Comparison of ENCODE assay signal across 30 cellular contexts in genomic region chr7:4928445-4928844, GRCh38. TPM values are rescaled to one million over a fixed set of nuclear protein-coding genes. Genes with fewer than 3 reads are reported as not detected.
"Had no signal": no experiment of that assay in that cellular context is flagged by ENCODE, and none has a peak within 500 bp of the region (broad histone marks: within the 10 kb centered on the region; RNA-seq: fewer than 3 reads in every experiment).

No MANE protein-coding gene starts in this region.

- H3K27me3 Mint-ChIP-seq: stimulated activated naive CD8-positive, alpha-beta T cell treated with anti-CD3 and anti-CD28 coated beads, Interleukin-15, amount 100 ng/mL, for 72 hours had no signal

- H3K4me3 ChIP-seq: stomach, suprapubic skin, testis, thoracic aorta, thyroid gland, tibial artery, tibial nerve, transverse colon, upper lobe of left lung, upper lobe of right lung, uterus, vagina had no signal

- H3K4me1 ChIP-seq: stomach, suprapubic skin, testis, thyroid gland, tibial artery, transverse colon, upper lobe of left lung, upper lobe of right lung, uterus, vagina had no signal

- H3K36me3 ChIP-seq: stomach, suprapubic skin, thoracic aorta, thyroid gland, tibial artery, tibial nerve, transverse colon, upper lobe of left lung, upper lobe of right lung, uterus, vagina had no signal

- H3K36me3 Mint-ChIP-seq: stimulated activated naive B cell treated with anti-CD40 and anti-IgM and Interleukin-4, amounts not matched to agents 10 μg/mL and 1 μg/mL and 100 μg/mL, for 72 hours; type B pancreatic cell had no signal

- H3K27me3 ChIP-seq: testis, thyroid gland, upper lobe of left lung, uterus, vagina had no signal

- ATAC-seq: stimulated activated effector memory CD8-positive, alpha-beta T cell treated with anti-CD3 and anti-CD28 coated beads, Interleukin-12 subunit alpha, Interleukin-12 subunit beta, amount 100 ng/mL, for 72 hours; stimulated activated naive B cell treated with anti-CD40 and anti-IgM and Interleukin-4, amounts not matched to agents 10 μg/mL and 1 μg/mL and 100 μg/mL, for 72 hours; stimulated activated naive CD8-positive, alpha-beta T cell treated with anti-CD3 and anti-CD28 coated beads, Interleukin-15, amount 100 ng/mL, for 72 hours; stimulated activated naive CD8-positive, alpha-beta T cell treated with anti-CD3 and anti-CD28 coated beads, Interleukin-15, Interleukin-2, amounts not matched to agents 100 U/mL and 50 U/mL, for 24 hours; upper lobe of right lung had no signal

- DNase-seq: stimulated activated CD4-positive, alpha-beta T cell treated with anti-CD3 and anti-CD28 coated beads, Interleukin-1b, Interleukin-23, amount 100 ng/mL, for 48 hours; stimulated activated CD4-positive, alpha-beta T cell treated with anti-CD3 and anti-CD28 coated beads, Interleukin-2, amount 100 ng/mL, for 24 hours; stimulated activated CD4-positive, alpha-beta T cell treated with anti-CD3 and anti-CD28 coated beads, Interleukin-2, amount 100 ng/mL, for 48 hours; stimulated activated CD4-positive, alpha-beta T cell treated with anti-CD3 and anti-CD28 coated beads, Interleukin-4, amount 100 ng/mL, for 1 hour; stimulated activated CD4-positive, alpha-beta T cell treated with anti-CD3 and anti-CD28 coated beads, Interleukin-4, amount 100 ng/mL, for 24 hours; stimulated activated CD4-positive, alpha-beta T cell treated with anti-CD3 and anti-CD28 coated beads, Interleukin-4, amount 100 ng/mL, for 4 hours; stimulated activated CD8-positive, alpha-beta memory T cell treated with anti-CD3 and anti-CD28 coated beads, Interleukin-4, amount 100 ng/mL, for 48 hours; stimulated activated naive B cell treated with anti-CD40 and anti-IgM and Interleukin-4, amounts not matched to agents 10 μg/mL and 1 μg/mL and 100 μg/mL, for 72 hours; stimulated activated naive CD4-positive, alpha-beta T cell; stimulated activated naive CD4-positive, alpha-beta T cell treated with Interleukin-2 at 50 U/mL for 16 hours; stimulated activated naive CD8-positive, alpha-beta T cell treated with anti-CD3 and anti-CD28 coated beads, Interleukin-15, amount 100 ng/mL, for 72 hours; stimulated activated naive CD8-positive, alpha-beta T cell treated with anti-CD3 and anti-CD28 coated beads, Interleukin-15, Interleukin-2, amounts not matched to agents 100 U/mL and 50 U/mL, for 24 hours; stomach; substantia nigra; testis; thyroid gland; tibial artery; transverse colon; upper lobe of left lung; upper lobe of right lung; uterus had no signal

- H3K4me3 Mint-ChIP-seq: stimulated activated effector memory CD8-positive, alpha-beta T cell treated with anti-CD3 and anti-CD28 coated beads, Interleukin-12 subunit alpha, Interleukin-12 subunit beta, amount 100 ng/mL, for 72 hours; stimulated activated naive B cell treated with anti-CD40 and anti-IgM and Interleukin-4, amounts not matched to agents 10 μg/mL and 1 μg/mL and 100 μg/mL, for 72 hours; stimulated activated naive CD8-positive, alpha-beta T cell treated with anti-CD3 and anti-CD28 coated beads, Interleukin-15, amount 100 ng/mL, for 72 hours; stimulated activated naive CD8-positive, alpha-beta T cell treated with anti-CD3 and anti-CD28 coated beads, Interleukin-15, Interleukin-2, amounts not matched to agents 100 ng/mL and 50 ng/mL, for 24 hours; type B pancreatic cell had no signal

- H3K27ac Mint-ChIP-seq: stimulated activated effector memory CD8-positive, alpha-beta T cell treated with anti-CD3 and anti-CD28 coated beads, Interleukin-12 subunit alpha, Interleukin-12 subunit beta, amount 100 ng/mL, for 72 hours; stimulated activated naive B cell treated with anti-CD40 and anti-IgM and Interleukin-4, amounts not matched to agents 10 μg/mL and 1 μg/mL and 100 μg/mL, for 72 hours; stimulated activated naive CD8-positive, alpha-beta T cell treated with anti-CD3 and anti-CD28 coated beads, Interleukin-15, amount 100 ng/mL, for 72 hours; stimulated activated naive CD8-positive, alpha-beta T cell treated with anti-CD3 and anti-CD28 coated beads, Interleukin-15, Interleukin-2, amounts not matched to agents 100 ng/mL and 50 ng/mL, for 24 hours; type B pancreatic cell had no signal

- H3K9me3 Mint-ChIP-seq: stimulated activated effector memory CD8-positive, alpha-beta T cell treated with anti-CD3 and anti-CD28 coated beads, Interleukin-12 subunit alpha, Interleukin-12 subunit beta, amount 100 ng/mL, for 72 hours; stimulated activated naive B cell treated with anti-CD40 and anti-IgM and Interleukin-4, amounts not matched to agents 10 μg/mL and 1 μg/mL and 100 μg/mL, for 72 hours; stimulated activated naive CD8-positive, alpha-beta T cell treated with anti-CD3 and anti-CD28 coated beads, Interleukin-15, amount 100 ng/mL, for 72 hours; stimulated activated naive CD8-positive, alpha-beta T cell treated with anti-CD3 and anti-CD28 coated beads, Interleukin-15, Interleukin-2, amounts not matched to agents 100 ng/mL and 50 ng/mL, for 24 hours; type B pancreatic cell had no signal

- H3K4me1 Mint-ChIP-seq: stimulated activated effector memory CD8-positive, alpha-beta T cell treated with anti-CD3 and anti-CD28 coated beads, Interleukin-12 subunit alpha, Interleukin-12 subunit beta, amount 100 ng/mL, for 72 hours; stimulated activated naive B cell treated with anti-CD40 and anti-IgM and Interleukin-4, amounts not matched to agents 10 μg/mL and 1 μg/mL and 100 μg/mL, for 72 hours; stimulated activated naive CD8-positive, alpha-beta T cell treated with anti-CD3 and anti-CD28 coated beads, Interleukin-15, amount 100 ng/mL, for 72 hours had no signal

- H3K9me3 ChIP-seq: suprapubic skin, testis, thoracic aorta, thyroid gland, tibial artery, tibial nerve, transverse colon, upper lobe of left lung, upper lobe of right lung, uterus, vagina had no signal

- H3K27ac ChIP-seq: stomach, suprapubic skin, testis, thoracic aorta, thyroid gland, tibial artery, tibial nerve, transverse colon, upper lobe of left lung, upper lobe of right lung, uterus, vagina had no signal

RNA-seq across cellular contexts. Expression of gene MMD2, which starts 30.5 kb away (rescaled TPM):
- total RNA-seq: stomach, subcutaneous adipose tissue, suprapubic skin, thoracic aorta, transverse colon, upper lobe of left lung, upper lobe of right lung, uterus, vagina had no signal
- polyA plus RNA-seq: stomach, urinary bladder had no signal
